22 cellular contexts compared by ENCODE assay signal in the genomic region with DNA sequence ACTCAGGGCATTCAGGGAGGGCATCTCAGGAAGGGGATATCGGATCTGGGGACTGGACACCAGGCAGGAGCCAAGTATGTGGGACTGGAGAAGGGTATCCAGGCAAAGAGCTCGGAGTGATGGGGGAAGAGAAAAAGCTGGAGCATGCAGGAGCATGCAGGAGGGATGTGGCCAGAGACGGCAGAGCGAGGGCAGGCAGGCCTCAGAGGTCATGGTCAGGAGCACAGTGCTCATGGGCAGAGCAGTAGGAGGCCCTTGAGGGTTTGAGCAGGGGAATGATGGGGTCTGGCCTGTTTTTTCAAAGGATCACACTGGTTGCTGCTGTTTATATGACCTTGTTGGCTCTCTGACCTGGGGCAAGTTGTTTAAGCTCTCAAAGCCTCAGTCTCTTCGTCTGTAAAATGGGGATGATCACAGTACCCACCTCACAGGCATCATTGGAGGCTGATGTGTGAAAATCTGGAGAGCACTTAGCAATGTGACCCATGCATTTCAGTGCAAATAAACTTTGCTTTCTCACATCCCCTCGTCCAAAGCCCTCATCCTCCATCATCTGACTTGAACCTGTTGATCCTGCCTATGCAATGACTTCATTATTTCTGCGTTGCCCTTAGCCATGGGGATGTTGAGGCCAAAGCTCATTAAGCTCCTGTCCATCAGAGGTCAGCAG.
A peak's percentile ranks its signal among the peaks of the same experiment; 100 is the strongest.
DNase-seq lines count a peak whose midpoint lies in the region; ATAC-seq, FAIRE-seq and TF ChIP-seq lines count a peak whose summit lies in the region.
"Had no signal": no experiment of that assay in that cellular context is flagged by ENCODE, and none has a peak within 500 bp of the region (broad histone marks: within the 10 kb centered on the region; RNA-seq: fewer than 3 reads in every experiment).

No MANE protein-coding gene starts in this region.

- H3K9ac ChIP-seq in H9 (ENCODE audit: extremely low read depth, insufficient read length, low read length) = no peak overlapping the region

- no peaks in the 10 kb centered on the region for H3K79me1 ChIP-seq in H9 (ENCODE audit: insufficient read depth, low read depth, low read length, poor library complexity, severe bottlenecking)

- H3K23ac ChIP-seq in H9 (ENCODE audit: insufficient read length, low read depth, low read length) = no peak overlapping the region

- H2BK120ac ChIP-seq in H9 (ENCODE audit: low read depth, low read length, poor library complexity, severe bottlenecking) = no peak overlapping the region

- no peak overlapping the region for H2BK15ac ChIP-seq in H9 (ENCODE audit: low read depth, low read length)

- FAIRE-seq in pancreas (lab: Jason Lieb, UNC) = no peak
- FAIRE-seq: GM12878, GM18507, RCC 7860 had no signal

- no peak overlapping the region for H3K4me3 Mint-ChIP-seq in H9
- H3K4me3 Mint-ChIP-seq: B cell; CD4-positive, CD25-positive, alpha-beta regulatory T cell had no signal

- no peak overlapping the region; a peak in 1 of 7 replicates for H3K27ac Mint-ChIP-seq in H9
- H3K27ac Mint-ChIP-seq: B cell; CD4-positive, CD25-positive, alpha-beta regulatory T cell had no signal

- no peaks in the 10 kb centered on the region for H3K79me2 ChIP-seq in H9 (ENCODE audit: insufficient read depth, low read length)

- peaks cover 2 to 11% of the 10 kb centered on the region in 2 experiments; a peak in 3 of 5 replicates for H3K9me3 Mint-ChIP-seq in H9

- no peak overlapping the region for H4K5ac ChIP-seq in H9 (ENCODE audit: insufficient read length, low read depth, low read length)

- ATAC-seq in pancreas (no peak), HG02885 (IDR thresholded peaks at IDR 0.05; ENCODE audit: poor library complexity, unreplicated experiment) (no peak)
- ATAC-seq: GM12878, Right ventricle myocardium inferior had no signal

- no peak overlapping the region for H2BK20ac ChIP-seq in H9 (ENCODE audit: low read depth, low read length, poor library complexity, severe bottlenecking)

- peak; percentile 1 for DNase-seq in D341Med (ENCODE audit: low spot score)
- peak; percentile 5 for DNase-seq in H9
- DNase-seq in iPS-NIHi7 (ENCODE audit: extremely low spot score) = peak; percentile 2
- DNase-seq in spleen = peak; percentile 19
- DNase-seq in HEK293T (ENCODE audit: extremely low spot score) = no peak
- no peak for DNase-seq in pancreas
- DNase-seq: ACHN; Caco-2; CD4-positive, CD25-positive, alpha-beta regulatory T cell; DMS153; GF-D8; GOT3; NCI-H1105; NCI-H2081; NCI-H748 treated with DMSO at 0.1 percent for 48 hours; NK-92 treated with Interleukin-12 subunit alpha and Interleukin-12 subunit beta, amount 100 ng/mL, for 24 hours had no signal

- H3K9me3 ChIP-seq in H9 (ENCODE audit: control insufficient read depth, low read depth, low read length) = no peaks in the 10 kb centered on the region
- H3K9me3 ChIP-seq in spleen = peaks cover 0 to 3% (median 0%) of the 10 kb centered on the region in 8 donors
- no peaks in the 10 kb centered on the region for H3K9me3 ChIP-seq in pancreas
- H3K9me3 ChIP-seq: Caco-2 had no signal

- H3T11ph ChIP-seq in H9 (ENCODE audit: low read length) = no peak overlapping the region

- intact Hi-C loops in spleen (cut with DNase I; ENCODE audit: low total_unique reads) (no loop called here), pancreas (cut with DNase I) (no loop called here)

- H3K27ac ChIP-seq in H9 (ENCODE audit: insufficient read length, low read depth, low read length) (no peak overlapping the region), spleen (no peak overlapping the region), pancreas (no peak overlapping the region)

- H3K14ac ChIP-seq in H9 (ENCODE audit: insufficient read depth, low read length) = no peak overlapping the region

- no peaks in the 10 kb centered on the region for H3K4me1 ChIP-seq in H9 (ENCODE audit: insufficient read depth, low read length)
- H3K4me1 ChIP-seq in spleen = no peaks in the 10 kb centered on the region
- no peaks in the 10 kb centered on the region for H3K4me1 ChIP-seq in pancreas
- H3K4me1 ChIP-seq: Caco-2 had no signal

- H3K27me3 ChIP-seq in H9 (ENCODE audit: insufficient read depth, low read length) (no peaks in the 10 kb centered on the region), spleen (replicated peaks in 1 of 7) (peaks cover 0 to 27% (median 0%) of the 10 kb centered on the region in 7 donors), pancreas (no peaks in the 10 kb centered on the region)

- no peak overlapping the region for H4K8ac ChIP-seq in H9 (replicated peaks; ENCODE audit: insufficient read length, low read depth, low read length)

- no CpG with 5 or more reads among the region's 7 CpGs for WGBS in H9 (ENCODE audit: extremely low coverage, insufficient read length, low lambda C conversion rate)
- 54 to 80% (median 65%) methylated on average over 7 of the region's 7 CpGs for WGBS in spleen, 5 donors
- WGBS in pancreas, 2 donors = 67 to 69% methylated on average over 7 of the region's 7 CpGs

- TF ChIP-seq CTCF in H9 (conservative IDR thresholded peaks at IDR 0.05) (no peak), spleen (IDR thresholded peaks at IDR 0.05 in 8 of 11, conservative IDR thresholded peaks at IDR 0.05 in 3 of 11) (no peak), pancreas (IDR thresholded peaks at IDR 0.05) (no peak)

- H2BK5ac ChIP-seq in H9 (ENCODE audit: insufficient read length, low read length) = no peak overlapping the region

- H4K20me1 ChIP-seq in H9 (ENCODE audit: control insufficient read depth, insufficient read depth, insufficient read length) = no peaks in the 10 kb centered on the region

- no peaks in the 10 kb centered on the region for H3K23me2 ChIP-seq in H9 (ENCODE audit: insufficient read length, low read depth, low read length, poor library complexity, severe bottlenecking)

- no peak overlapping the region for H3K18ac ChIP-seq in H9 (ENCODE audit: insufficient read length, low read depth, low read length)

- H3K4ac ChIP-seq in H9 (ENCODE audit: low read depth, low read length) = no peak overlapping the region

- H3K27me3 Mint-ChIP-seq in H9 (ENCODE audit: low read depth) = peaks cover 17% of the 10 kb centered on the region
- H3K27me3 Mint-ChIP-seq: CD4-positive, CD25-positive, alpha-beta regulatory T cell had no signal

- H3K36me3 Mint-ChIP-seq in H9 (ENCODE audit: insufficient read depth in 1 of 3, low read depth in 3 of 3) = no peaks in the 10 kb centered on the region
- H3K36me3 Mint-ChIP-seq: CD4-positive, CD25-positive, alpha-beta regulatory T cell had no signal

- H3K56ac ChIP-seq in H9 (ENCODE audit: insufficient read length, low read depth, low read length) = no peak overlapping the region

- CTCF ChIA-PET in HEK293T (lab: Yijun Ruan, JAX) = no interaction called here

- no peak overlapping the region for H2AK5ac ChIP-seq in H9 (ENCODE audit: insufficient read length, low read length)

- H3K4me3 ChIP-seq in spleen (no peak overlapping the region), pancreas (no peak overlapping the region)
- H3K4me3 ChIP-seq: GM12878 had no signal

- POLR2A ChIA-PET in HEK293T (lab: Yijun Ruan, JAX) = no interaction called here

- H2BK12ac ChIP-seq in H9 (ENCODE audit: insufficient read length, low read depth, low read length) = no peak overlapping the region

- no peak overlapping the region for H2AFZ ChIP-seq in H9 (ENCODE audit: low read length)

- no peak overlapping the region for H4K91ac ChIP-seq in H9 (ENCODE audit: insufficient read length, low read depth, low read length)

- H3K4me2 ChIP-seq in H9 (ENCODE audit: insufficient read depth, insufficient read length, low read length) = no peak overlapping the region

- peaks cover 0 to 3% of the 10 kb centered on the region in 2 experiments; a peak in 1 of 4 replicates for H3K4me1 Mint-ChIP-seq in H9
- H3K4me1 Mint-ChIP-seq: B cell; CD4-positive, CD25-positive, alpha-beta regulatory T cell had no signal

- no peak for TF ChIP-seq POLR2A in spleen (IDR thresholded peaks at IDR 0.05)

- H3K36me3 ChIP-seq in spleen (no peaks in the 10 kb centered on the region), pancreas (no peaks in the 10 kb centered on the region)

TF ChIP-seq in HEK293T, 16 proteins besides CTCF, POLR2A, EP300 and RAD21:
- no peak for TF ChIP-seq SP1 (IDR thresholded peaks at IDR 0.05)
- no peak for TF ChIP-seq TARDBP (IDR thresholded peaks at IDR 0.05)
- no peak for TF ChIP-seq ELF4 (IDR thresholded peaks at IDR 0.05)
- TF ChIP-seq FOXM1 (IDR thresholded peaks at IDR 0.05; ENCODE audit: borderline replicate concordance) = no peak
- TF ChIP-seq L3MBTL2 (conservative IDR thresholded peaks at IDR 0.05) = no peak
- TF ChIP-seq NFRKB (IDR thresholded peaks at IDR 0.05) = no peak
- no peak for TF ChIP-seq HDGF (IDR thresholded peaks at IDR 0.05; ENCODE audit: borderline replicate concordance)
- TF ChIP-seq BHLHE40 (IDR thresholded peaks at IDR 0.05; ENCODE audit: borderline replicate concordance) = no peak
- no peak for TF ChIP-seq FOXK2 (IDR thresholded peaks at IDR 0.05)
- TF ChIP-seq CTBP1 (IDR thresholded peaks at IDR 0.05; ENCODE audit: borderline replicate concordance) = no peak
- TF ChIP-seq ARNT (IDR thresholded peaks at IDR 0.05) = no peak
- TF ChIP-seq SUZ12 (IDR thresholded peaks at IDR 0.05) = no peak
- TF ChIP-seq ZNF384 (IDR thresholded peaks at IDR 0.05) = no peak
- TF ChIP-seq LEF1 (IDR thresholded peaks at IDR 0.05; ENCODE audit: borderline replicate concordance) = no peak
- TF ChIP-seq, protein P1, sequence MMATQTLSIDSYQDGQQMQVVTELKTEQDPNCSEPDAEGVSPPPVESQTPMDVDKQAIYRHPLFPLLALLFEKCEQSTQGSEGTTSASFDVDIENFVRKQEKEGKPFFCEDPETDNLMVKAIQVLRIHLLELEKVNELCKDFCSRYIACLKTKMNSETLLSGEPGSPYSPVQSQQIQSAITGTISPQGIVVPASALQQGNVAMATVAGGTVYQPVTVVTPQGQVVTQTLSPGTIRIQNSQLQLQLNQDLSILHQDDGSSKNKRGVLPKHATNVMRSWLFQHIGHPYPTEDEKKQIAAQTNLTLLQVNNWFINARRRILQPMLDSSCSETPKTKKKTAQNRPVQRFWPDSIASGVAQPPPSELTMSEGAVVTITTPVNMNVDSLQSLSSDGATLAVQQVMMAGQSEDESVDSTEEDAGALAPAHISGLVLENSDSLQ (IDR thresholded peaks at IDR 0.05) = no peak
- TF ChIP-seq FOXA1 (IDR thresholded peaks at IDR 0.05) = no peak

Comparison
In these comparisons a context has a peak if more than half of its experiments do, and no peak if none do; other contexts are left out.
1. DNase-seq: peak in D341Med (single experiment), H9 (single experiment), iPS-NIHi7 (single experiment) and spleen (single experiment); none in HEK293T (single experiment) and pancreas (0 of 6).